ENCODE assay signal across 20 cellular contexts in genomic region chr11:115739121-115739520, GRCh38.
A peak's percentile ranks its signal among the peaks of the same experiment; 100 is the strongest.
DNase-seq lines count a peak whose midpoint lies in the region; ATAC-seq and TF ChIP-seq lines count a peak whose summit lies in the region.
"Had no signal": no experiment of that assay in that cellular context is flagged by ENCODE, and none has a peak within 500 bp of the region (broad histone marks: within the 10 kb centered on the region; RNA-seq: fewer than 3 reads in every experiment).

No MANE protein-coding gene starts in this region.

- H3K79me2 ChIP-seq in GM23338 (replicated peaks; ENCODE audit: insufficient read depth), result no peaks in the 10 kb centered on the region
- H3K79me2 ChIP-seq in osteoblast (ENCODE audit: insufficient read depth, low read length), result no peaks in the 10 kb centered on the region
- no peaks in the 10 kb centered on the region for H3K79me2 ChIP-seq in SK-N-SH (ENCODE audit: insufficient read depth)

- H2BK12ac ChIP-seq in neuronal stem cell (ENCODE audit: low read length), result no peak overlapping the region

- H3K9me3 Mint-ChIP-seq in GM23338, result no peaks in the 10 kb centered on the region; the same call in 2 of the 3 replicates
- no peaks in the 10 kb centered on the region for H3K9me3 Mint-ChIP-seq in activated CD4-positive, alpha-beta T cell treated with anti-CD3 and anti-CD28 coated beads for 36 hours (ENCODE audit: low read depth)

- H3K4me3 Mint-ChIP-seq in GM23338, result no peak overlapping the region
- no peak overlapping the region for H3K4me3 Mint-ChIP-seq in activated CD4-positive, alpha-beta T cell treated with anti-CD3 and anti-CD28 coated beads for 36 hours

- H4K91ac ChIP-seq in neuronal stem cell (ENCODE audit: low read depth, low read length, poor library complexity), result no peak overlapping the region

- intact Hi-C loops in activated CD4-positive, alpha-beta T cell treated with anti-CD3 and anti-CD28 coated beads for 36 hours (cut with DNase I, micrococcal nuclease), result no loop called here

- H3K27me3 Mint-ChIP-seq in GM23338 (ENCODE audit: insufficient read depth, low read depth, poor library complexity), result peaks cover 10% of the 10 kb centered on the region
- H3K27me3 Mint-ChIP-seq in activated CD4-positive, alpha-beta T cell treated with anti-CD3 and anti-CD28 coated beads for 36 hours, result peaks cover 3% of the 10 kb centered on the region

- H4K8ac ChIP-seq in neuronal stem cell (ENCODE audit: low read depth, low read length), result no peak overlapping the region

- H3K4me2 ChIP-seq in GM23338 (no peak overlapping the region), neuronal stem cell (ENCODE audit: insufficient read depth, low read length, poor library complexity, severe bottlenecking) (no peak overlapping the region), osteoblast (ENCODE audit: insufficient read depth, low read length) (no peak overlapping the region), SK-N-SH (no peak overlapping the region)

- H2AFZ ChIP-seq in GM23338, result peak overlapping the region; percentile 85
- H2AFZ ChIP-seq in neuronal stem cell (ENCODE audit: low read length), result peak overlapping the region; percentile 19
- H2AFZ ChIP-seq in osteoblast (ENCODE audit: low read length), result no peak overlapping the region
- no peak overlapping the region for H2AFZ ChIP-seq in SK-N-SH (ENCODE audit: low read depth)

- no peak overlapping the region for H2BK120ac ChIP-seq in neuronal stem cell (ENCODE audit: low read depth, low read length)

- H3K4me1 Mint-ChIP-seq in GM23338, result peaks cover 26% of the 10 kb centered on the region
- H3K4me1 Mint-ChIP-seq in activated CD4-positive, alpha-beta T cell treated with anti-CD3 and anti-CD28 coated beads for 36 hours, result no peaks in the 10 kb centered on the region

- H3F3A ChIP-seq in GM23338 (replicated peaks; ENCODE audit: low read depth) (no peaks in the 10 kb centered on the region), SK-N-SH (replicated peaks; ENCODE audit: insufficient read depth) (no peaks in the 10 kb centered on the region)

- TF ChIP-seq CTCF in GM23338 (conservative IDR thresholded peaks at IDR 0.05; ENCODE audit: low read depth in 2 of 2) (no peak), osteoblast (IDR thresholded peaks at IDR 0.05; ENCODE audit: extremely low read depth, low read depth, low read length) (no peak), SK-N-SH (IDR thresholded peaks at IDR 0.05) (no peak)

- H3K4me1 ChIP-seq in GM23338 (ENCODE audit: insufficient read depth), result peaks cover 20% of the 10 kb centered on the region
- no peaks in the 10 kb centered on the region for H3K4me1 ChIP-seq in NT2/D1 (ENCODE audit: insufficient read depth, insufficient read length)
- H3K4me1 ChIP-seq in neuronal stem cell (ENCODE audit: control insufficient read depth in 2 of 2, insufficient read depth in 1 of 2, low read depth in 1 of 2, low read length in 2 of 2), result peaks cover 0 to 1% of the 10 kb centered on the region in 2 donors
- no peaks in the 10 kb centered on the region for H3K4me1 ChIP-seq in osteoblast (ENCODE audit: insufficient read depth, low read length)
- H3K4me1 ChIP-seq in SK-N-SH (ENCODE audit: control insufficient read depth in 1 of 2, insufficient read depth in 2 of 2, low read depth in 1 of 2, low read length in 1 of 2), result peaks cover 0 to 10% of the 10 kb centered on the region in 2 experiments; a peak in 1 of 4 replicates

- H3K36me3 ChIP-seq in GM23338 (ENCODE audit: insufficient read depth) (no peaks in the 10 kb centered on the region), NT2/D1 (ENCODE audit: insufficient read depth, insufficient read length, low read length) (no peaks in the 10 kb centered on the region), neuronal stem cell (replicated peaks in 1 of 2; ENCODE audit: control insufficient read depth in 2 of 2, insufficient read depth in 2 of 2, low read length in 2 of 2) (no peaks in the 10 kb centered on the region), osteoblast (ENCODE audit: insufficient read depth, low read length) (no peaks in the 10 kb centered on the region), SK-N-SH (replicated peaks in 1 of 2; ENCODE audit: control insufficient read depth in 1 of 2, insufficient read depth in 2 of 2, low read length in 1 of 2) (no peaks in the 10 kb centered on the region)

- H4K20me1 ChIP-seq in GM23338 (replicated peaks; ENCODE audit: insufficient read depth) (no peaks in the 10 kb centered on the region), osteoblast (ENCODE audit: insufficient read depth, low read length) (no peaks in the 10 kb centered on the region), SK-N-SH (ENCODE audit: insufficient read depth) (no peaks in the 10 kb centered on the region)

- no peak for TF ChIP-seq RAD21 in SK-N-SH (IDR thresholded peaks at IDR 0.05; ENCODE audit: low read length)

- H3K4me3 ChIP-seq in GM23338 (no peak overlapping the region), NT2/D1 (ENCODE audit: insufficient read length, low read depth) (no peak overlapping the region), neuronal stem cell (ENCODE audit: low read length in 2 of 2) (no peak overlapping the region), osteoblast (ENCODE audit: insufficient read depth, low read length) (no peak overlapping the region), SK-N-SH (ENCODE audit: low read depth in 2 of 2, low read length in 1 of 2) (no peak overlapping the region)
- H3K4me3 ChIP-seq: K562, SK-N-MC had no signal

- TF ChIP-seq EP300 in SK-N-SH (IDR thresholded peaks at IDR 0.05; ENCODE audit: borderline replicate concordance in 1 of 2, low read depth in 1 of 2, low read length in 1 of 2), result no peak

- H3K36me3 Mint-ChIP-seq in GM23338 (ENCODE audit: low read depth), result no peaks in the 10 kb centered on the region
- H3K36me3 Mint-ChIP-seq in activated CD4-positive, alpha-beta T cell treated with anti-CD3 and anti-CD28 coated beads for 36 hours (ENCODE audit: low read depth), result no peaks in the 10 kb centered on the region

- no peak overlapping the region for H3K4ac ChIP-seq in neuronal stem cell (ENCODE audit: low read length)

- ATAC-seq in GM23338 (no peak), esophagus mucosa (peak; percentile 21)
- ATAC-seq in activated CD4-positive, alpha-beta T cell treated with anti-CD3 and anti-CD28 coated beads for 36 hours, result no peak
- ATAC-seq: HepG2, K562 had no signal

- POLR2A ChIA-PET in SK-N-SH (lab: Yijun Ruan, JAX), result no interaction called here
- POLR2A ChIA-PET in activated CD4-positive, alpha-beta T cell treated with anti-CD3 and anti-CD28 coated beads for 36 hours (lab: Charles Lee), result no interaction called here

- H3K9ac ChIP-seq in NT2/D1 (ENCODE audit: insufficient read length, low read depth), result no peak overlapping the region
- no peak overlapping the region for H3K9ac ChIP-seq in neuronal stem cell (ENCODE audit: low read depth, low read length, poor library complexity)
- H3K9ac ChIP-seq in SK-N-SH, result no peak overlapping the region

- 0 out of 2 replicates have a peak, but pooled peaks cover 3% of the 10 kb centered on the region for H3K9me2 ChIP-seq in GM23338 (ENCODE audit: insufficient read depth)
- H3K9me2 ChIP-seq in SK-N-SH, result no peaks in the 10 kb centered on the region

- no peak overlapping the region for H2BK5ac ChIP-seq in neuronal stem cell (ENCODE audit: low read length)

- H3K79me1 ChIP-seq in neuronal stem cell (ENCODE audit: low read depth, low read length), result no peaks in the 10 kb centered on the region

- no peak overlapping the region for H2BK15ac ChIP-seq in neuronal stem cell (ENCODE audit: low read length)

- no peak overlapping the region for H3K23ac ChIP-seq in neuronal stem cell (ENCODE audit: low read depth, low read length, poor library complexity)

- H3K27me3 ChIP-seq in GM23338 (ENCODE audit: insufficient read depth) (no peaks in the 10 kb centered on the region; the same call in 1 of the 2 replicates), NT2/D1 (ENCODE audit: insufficient read depth, insufficient read length) (no peaks in the 10 kb centered on the region), neuronal stem cell (ENCODE audit: control insufficient read depth in 3 of 3, insufficient read depth in 3 of 3, low read depth in 1 of 3, low read length in 3 of 3) (peaks cover 0 to 27% (median 0%) of the 10 kb centered on the region in 3 experiments), osteoblast (ENCODE audit: insufficient read depth, low read length) (no peaks in the 10 kb centered on the region), SK-N-SH (ENCODE audit: insufficient read depth) (no peaks in the 10 kb centered on the region)

- DNase-seq in GM23338 (ENCODE audit: low spot score) (peak; percentile 15), NT2/D1 (ENCODE audit: low read depth, low spot score) (peak; percentile 23), neuronal stem cell (ENCODE audit: low spot score) (peak; percentile 12), osteoblast (ENCODE audit: insufficient read length, low spot score, missing footprints) (no peak), SK-N-SH (no peak)
- DNase-seq in NK-92 treated with Interleukin-12 subunit alpha and Interleukin-12 subunit beta, amount 100 ng/mL, for 24 hours (lab: John Stamatoyannopoulos, UW), result no peak
- DNase-seq in activated CD4-positive, alpha-beta T cell treated with anti-CD3 and anti-CD28 coated beads for 36 hours, result no peak
- DNase-seq: Calu3, GF-D8, MV-4-11, NCI-H1105, NCI-H1436 treated with DMSO at 0.1 percent for 48 hours, NCI-H187 treated with DMSO at 0.1 percent for 48 hours, NCI-H2107, NCI-H526 treated with DMSO at 0.1 percent for 48 hours, SIG-M5 had no signal

- no peak overlapping the region for H2AK5ac ChIP-seq in neuronal stem cell (ENCODE audit: low read depth, low read length)

- no peak overlapping the region for H3K18ac ChIP-seq in neuronal stem cell (ENCODE audit: low read length)

- no CpG with 5 or more reads among the region's 6 CpGs for WGBS in neuronal stem cell (ENCODE audit: extremely low coverage in 2 of 2, insufficient read length in 2 of 2, insufficient replicate concordance in 1 of 2), 2 donors
- WGBS in SK-N-SH (ENCODE audit: low lambda C conversion rate), result 60% methylated on average over 6 of the region's 6 CpGs

- no peak overlapping the region for H3K27ac Mint-ChIP-seq in GM23338
- no peak overlapping the region for H3K27ac Mint-ChIP-seq in activated CD4-positive, alpha-beta T cell treated with anti-CD3 and anti-CD28 coated beads for 36 hours

- H3K9me3 ChIP-seq in NT2/D1 (ENCODE audit: insufficient read depth, low read length) (no peaks in the 10 kb centered on the region; the same call in 1 of the 2 replicates), neuronal stem cell (replicated peaks in 1 of 2; ENCODE audit: control insufficient read depth in 2 of 2, insufficient read depth in 1 of 2, low read depth in 1 of 2, low read length in 2 of 2) (no peaks in the 10 kb centered on the region), osteoblast (ENCODE audit: low read depth, low read length) (no peaks in the 10 kb centered on the region), SK-N-SH (no peaks in the 10 kb centered on the region)

- H3K27ac ChIP-seq in GM23338 (ENCODE audit: low read depth), result no peak overlapping the region
- no peak overlapping the region for H3K27ac ChIP-seq in neuronal stem cell (replicated peaks; ENCODE audit: low read length)
- H3K27ac ChIP-seq in osteoblast (ENCODE audit: low read depth, low read length), result no peak overlapping the region
- H3K27ac ChIP-seq in SK-N-SH (ENCODE audit: low read depth in 2 of 2, low read length in 1 of 2), result no peak overlapping the region
- H3K27ac ChIP-seq: SK-N-MC had no signal

- H3K14ac ChIP-seq in neuronal stem cell (ENCODE audit: low read length), result no peak overlapping the region

- CTCF ChIA-PET in SK-N-SH (lab: Yijun Ruan, JAX), result no interaction called here
- CTCF ChIA-PET in activated CD4-positive, alpha-beta T cell treated with anti-CD3 and anti-CD28 coated beads for 36 hours (lab: Charles Lee), result no interaction called here

Comparison
In these comparisons a context has a peak if more than half of its experiments do, and no peak if none do; other contexts are left out.
1. DNase-seq: peak in GM23338 (single experiment), NT2/D1 (single experiment) and neuronal stem cell (single experiment); none in NK-92 treated with Interleukin-12 subunit alpha and Interleukin-12 subunit beta, amount 100 ng/mL, for 24 hours (single experiment), osteoblast (single experiment), SK-N-SH (single experiment) and activated CD4-positive, alpha-beta T cell treated with anti-CD3 and anti-CD28 coated beads for 36 hours (single experiment).
2. H2AFZ ChIP-seq: peak in GM23338 (single experiment) and neuronal stem cell (single experiment); none in osteoblast (single experiment) and SK-N-SH (single experiment).